In genomic region chr6:6801635-6802218, GRCh38 we compare ENCODE assay signal across 17 cellular contexts.
"Had no signal": no experiment of that assay in that cellular context is flagged by ENCODE, and none has a peak within 500 bp of the region (broad histone marks: within the 10 kb centered on the region; RNA-seq: fewer than 3 reads in every experiment).

No MANE protein-coding gene starts in this region.

- H3K27ac Mint-ChIP-seq: activated CD4-positive, alpha-beta memory T cell treated with anti-CD3 and anti-CD28 coated beads for 36 hours; activated CD4-positive, alpha-beta T cell treated with anti-CD3 and anti-CD28 coated beads for 36 hours; activated naive CD4-positive, alpha-beta T cell treated with anti-CD3 and anti-CD28 coated beads, Interleukin-2, amount 10 ng/mL, durations not matched to agents 7 days and 5 days; nephron had no signal

- H3K36me3 Mint-ChIP-seq: activated CD4-positive, alpha-beta memory T cell treated with anti-CD3 and anti-CD28 coated beads for 36 hours; activated naive CD4-positive, alpha-beta T cell treated with anti-CD3 and anti-CD28 coated beads, Interleukin-2, amount 10 ng/mL, durations not matched to agents 7 days and 5 days had no signal

- H3K27me3 ChIP-seq: suprapubic skin, upper lobe of left lung had no signal

- ATAC-seq: activated CD4-positive, alpha-beta T cell treated with anti-CD3 and anti-CD28 coated beads for 36 hours; esophagus mucosa; stimulated activated naive CD8-positive, alpha-beta T cell treated with anti-CD3 and anti-CD28 coated beads, Interleukin-15, Interleukin-2, amounts not matched to agents 100 U/mL and 50 U/mL, for 24 hours had no signal

- H3K9me3 Mint-ChIP-seq: activated CD4-positive, alpha-beta memory T cell treated with anti-CD3 and anti-CD28 coated beads for 36 hours; activated naive CD4-positive, alpha-beta T cell treated with anti-CD3 and anti-CD28 coated beads, Interleukin-2, amount 10 ng/mL, durations not matched to agents 7 days and 5 days; nephron had no signal

- H3K4me3 ChIP-seq: dorsolateral prefrontal cortex, left ventricle myocardium inferior, suprapubic skin, upper lobe of left lung had no signal

- H3K27ac ChIP-seq: dorsolateral prefrontal cortex, left ventricle myocardium inferior, suprapubic skin had no signal

- H3K4me3 Mint-ChIP-seq: activated CD4-positive, alpha-beta memory T cell treated with anti-CD3 and anti-CD28 coated beads for 36 hours; activated CD4-positive, alpha-beta T cell treated with anti-CD3 and anti-CD28 coated beads for 36 hours; activated naive CD4-positive, alpha-beta T cell treated with anti-CD3 and anti-CD28 coated beads, Interleukin-2, amount 10 ng/mL, durations not matched to agents 7 days and 5 days; nephron had no signal

- H3K9me3 ChIP-seq: left ventricle myocardium inferior, suprapubic skin, upper lobe of left lung had no signal

- H3K36me3 ChIP-seq: left ventricle myocardium inferior, suprapubic skin, upper lobe of left lung had no signal

- DNase-seq: activated CD4-positive, alpha-beta memory T cell treated with anti-CD3 and anti-CD28 coated beads for 36 hours; activated CD4-positive, alpha-beta T cell treated with anti-CD3 and anti-CD28 coated beads for 36 hours; activated naive CD4-positive, alpha-beta T cell treated with anti-CD3 and anti-CD28 coated beads, Interleukin-2, amount 10 ng/mL, durations not matched to agents 7 days and 5 days; dorsolateral prefrontal cortex; hippocampal formation; kidney; left ventricle myocardium inferior; mesendoderm; occipital lobe; stimulated activated CD4-positive, alpha-beta T cell treated with anti-CD3 and anti-CD28 coated beads, Interleukin-15, amount 100 ng/mL, for 24 hours; stimulated activated CD4-positive, alpha-beta T cell treated with anti-CD3 and anti-CD28 coated beads, Interleukin-4, amount 100 ng/mL, for 24 hours; stimulated activated naive CD8-positive, alpha-beta T cell treated with anti-CD3 and anti-CD28 coated beads, Interleukin-15, Interleukin-2, amounts not matched to agents 100 U/mL and 50 U/mL, for 24 hours; T-helper 2 cell had no signal
